9 cellular contexts compared by ENCODE assay signal in the genomic region with DNA sequence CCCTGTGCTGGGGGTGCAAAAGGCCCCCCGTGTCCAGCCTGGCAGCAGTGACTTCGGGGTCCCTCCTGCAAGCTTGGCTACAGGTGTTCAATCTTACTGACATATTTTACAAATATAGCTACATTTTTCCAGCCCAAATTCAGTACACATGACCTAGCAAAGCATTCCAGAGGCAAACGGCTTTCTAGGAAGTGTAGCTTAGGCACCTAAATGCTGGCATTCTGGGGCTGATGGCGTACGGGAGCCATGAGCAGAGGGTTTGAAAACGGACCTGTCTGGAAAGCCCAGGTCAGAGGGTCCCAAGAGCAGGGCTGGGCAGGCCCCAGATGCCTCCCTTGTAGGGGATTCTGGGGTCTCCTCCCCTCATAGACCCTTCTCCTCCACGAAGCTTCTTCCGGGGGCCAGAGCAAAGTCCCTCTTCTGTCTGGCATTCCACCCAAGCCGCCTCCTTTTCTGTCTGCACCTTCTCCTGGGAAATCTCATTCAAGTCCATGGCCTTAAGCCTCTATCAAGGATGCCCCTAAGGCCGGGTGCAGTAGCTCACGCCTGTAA.
A peak's percentile ranks its signal among the peaks of the same experiment; 100 is the strongest.
DNase-seq lines count a peak whose midpoint lies in the region; ATAC-seq and TF ChIP-seq lines count a peak whose summit lies in the region.
"Had no signal": no experiment of that assay in that cellular context is flagged by ENCODE, and none has a peak within 500 bp of the region (broad histone marks: within the 10 kb centered on the region; RNA-seq: fewer than 3 reads in every experiment).

No MANE protein-coding gene starts in this region.

- H3K9ac ChIP-seq in adipocyte (ENCODE audit: low read length) (peak overlapping the region; percentile 79), iPS-18a (ENCODE audit: low read length) (no peak overlapping the region), stomach smooth muscle (ENCODE audit: low read length in 2 of 2) (peak overlapping the region; percentile 19 to 62)

- peak overlapping the region; percentile 68 for H3K4me3 ChIP-seq in adipocyte (ENCODE audit: low read length)
- H3K4me3 ChIP-seq in iPS-18a (ENCODE audit: low read length) = peak overlapping the region; percentile 30
- H3K4me3 ChIP-seq in stomach smooth muscle (ENCODE audit: low read length in 2 of 2) = peak overlapping the region; percentile 47 to 68

- no peak for TF ChIP-seq CTCF in HFFc6 (IDR thresholded peaks at IDR 0.05)

- peak overlapping the region; percentile 67 for H3K4me3 Mint-ChIP-seq in HFFc6

- H3K27me3 ChIP-seq in adipocyte (replicated peaks; ENCODE audit: control insufficient read depth, insufficient read depth, low read length) (peaks cover 2% of the 10 kb centered on the region), iPS-18a (ENCODE audit: control insufficient read depth, insufficient read depth, low read length) (peaks cover 45% of the 10 kb centered on the region), stomach smooth muscle (ENCODE audit: control insufficient read depth in 1 of 2, insufficient read depth in 2 of 2, low read length in 2 of 2) (no peaks in the 10 kb centered on the region)

- H3K27me3 Mint-ChIP-seq in HFFc6 (ENCODE audit: insufficient read depth) = peaks cover 5% of the 10 kb centered on the region

- H3K27ac Mint-ChIP-seq in HFFc6 = peak overlapping the region; percentile 61

- H3K27ac ChIP-seq in iPS-18a (ENCODE audit: low read length) (no peak overlapping the region), stomach smooth muscle (ENCODE audit: low read length) (peak overlapping the region; percentile 49)

- H3K4me1 Mint-ChIP-seq in HFFc6 (ENCODE audit: low read depth) = peaks cover 62% of the 10 kb centered on the region

- no peaks in the 10 kb centered on the region for H3K9me3 Mint-ChIP-seq in HFFc6

- H3K36me3 ChIP-seq in adipocyte (ENCODE audit: control insufficient read depth, insufficient read depth, low read length, severe bottlenecking) (no peaks in the 10 kb centered on the region), iPS-18a (ENCODE audit: control insufficient read depth, low read depth, low read length) (no peaks in the 10 kb centered on the region), stomach smooth muscle (ENCODE audit: control insufficient read depth in 2 of 2, insufficient read depth in 2 of 2, low read length in 2 of 2) (no peaks in the 10 kb centered on the region)

- H3K4me1 ChIP-seq in adipocyte (ENCODE audit: control insufficient read depth, insufficient read depth, low read length) = peaks cover 34% of the 10 kb centered on the region
- H3K4me1 ChIP-seq in iPS-18a (ENCODE audit: control insufficient read depth, low read depth, low read length) = peaks cover 9% of the 10 kb centered on the region
- H3K4me1 ChIP-seq in stomach smooth muscle (ENCODE audit: control insufficient read depth, insufficient read depth, low read length) = peaks cover 16% of the 10 kb centered on the region

- no peak for DNase-seq in HFFc6
- DNase-seq in adipocyte (ENCODE audit: low read depth) = no peak
- no peak for DNase-seq in NCI-H526 treated with DMSO at 0.1 percent for 48 hours (lab: John Stamatoyannopoulos, UW)
- DNase-seq in NCI-H1092 treated with DMSO at 0.1 percent for 48 hours (lab: John Stamatoyannopoulos, UW) = no peak
- DNase-seq in NCI-H2107 treated with DMSO at 0.1 percent for 48 hours (lab: John Stamatoyannopoulos, UW; ENCODE audit: unreplicated experiment) = no peak
- DNase-seq: NCI-H2029 treated with DMSO at 0.1 percent for 48 hours had no signal

- H3K36me3 Mint-ChIP-seq in HFFc6 (ENCODE audit: low read depth) = no peaks in the 10 kb centered on the region

- no peak for ATAC-seq in HG02973 (IDR thresholded peaks at IDR 0.05; ENCODE audit: unreplicated experiment)

- H3K9me3 ChIP-seq in adipocyte (ENCODE audit: control insufficient read depth, low read length) = no peaks in the 10 kb centered on the region
- H3K9me3 ChIP-seq in iPS-18a (ENCODE audit: control insufficient read depth, low read depth, low read length) = no peaks in the 10 kb centered on the region
- no peaks in the 10 kb centered on the region for H3K9me3 ChIP-seq in stomach smooth muscle (ENCODE audit: control insufficient read depth in 2 of 2, low read length in 2 of 2)
